In genomic region chr18:78650926-78651325, GRCh38 we compare ENCODE assay signal across 19 cellular contexts.
DNase-seq lines count a peak whose midpoint lies in the region; ATAC-seq and TF ChIP-seq lines count a peak whose summit lies in the region.
"Had no signal": no experiment of that assay in that cellular context is flagged by ENCODE, and none has a peak within 500 bp of the region (broad histone marks: within the 10 kb centered on the region; RNA-seq: fewer than 3 reads in every experiment).

No MANE protein-coding gene starts in this region.

- H3K79me2 ChIP-seq in osteoblast (ENCODE audit: insufficient read depth, low read length) = no peaks in the 10 kb centered on the region

- peak; percentile 6 for DNase-seq in natural killer cell treated with Interleukin-12 subunit alpha and Interleukin-12 subunit beta and Interleukin-15 and Interleukin-18, amount 100 ng/mL, for 72 hours (ENCODE audit: low spot score)
- DNase-seq in natural killer cell (no peak), endothelial cell (ENCODE audit: low spot score) (no peak), osteoblast (ENCODE audit: insufficient read length, low spot score, missing footprints) (peak; percentile 68), caudate nucleus (lab: John Stamatoyannopoulos, UW) (no peak)
- no peak for DNase-seq in stimulated activated naive B cell treated with anti-CD40 and anti-IgM and Interleukin-4, amounts not matched to agents 10 μg/mL and 1 μg/mL and 100 μg/mL, for 72 hours
- DNase-seq in CD4-positive, alpha-beta T cell = no peak
- DNase-seq: 8988T; ACHN; AML-193; BE2C; C1 segment of cervical spinal cord; Caco-2; CD8-positive, alpha-beta T cell; DMS153; DND-41; H7; HCEC 1CT had no signal

- H3K4me2 ChIP-seq in osteoblast (ENCODE audit: insufficient read depth, low read length) = no peak overlapping the region
- H3K4me2 ChIP-seq: A549 had no signal

- H3K4me3 Mint-ChIP-seq in natural killer cell treated with Interleukin-12 subunit alpha and Interleukin-12 subunit beta and Interleukin-15 and Interleukin-18, amount 100 ng/mL, for 72 hours = no peak overlapping the region
- no peak overlapping the region for H3K4me3 Mint-ChIP-seq in natural killer cell
- no peak overlapping the region for H3K4me3 Mint-ChIP-seq in endothelial cell (ENCODE audit: unreplicated experiment)
- no peak overlapping the region for H3K4me3 Mint-ChIP-seq in stimulated activated naive B cell treated with anti-CD40 and anti-IgM and Interleukin-4, amounts not matched to agents 10 μg/mL and 1 μg/mL and 100 μg/mL, for 72 hours
- H3K4me3 Mint-ChIP-seq in CD4-positive, alpha-beta T cell = no peak overlapping the region
- H3K4me3 Mint-ChIP-seq: CD8-positive, alpha-beta T cell had no signal

- POLR2A ChIA-PET in CD4-positive, alpha-beta T cell (lab: Charles Lee) = no interaction called here

- peaks cover 6% of the 10 kb centered on the region for H3K9me3 Mint-ChIP-seq in natural killer cell treated with Interleukin-12 subunit alpha and Interleukin-12 subunit beta and Interleukin-15 and Interleukin-18, amount 100 ng/mL, for 72 hours
- H3K9me3 Mint-ChIP-seq in natural killer cell (peaks cover 2 to 3% of the 10 kb centered on the region in 2 donors), endothelial cell (ENCODE audit: unreplicated experiment) (peaks cover 50% of the 10 kb centered on the region)
- peaks cover 5 to 12% of the 10 kb centered on the region in 2 donors for H3K9me3 Mint-ChIP-seq in stimulated activated naive B cell treated with anti-CD40 and anti-IgM and Interleukin-4, amounts not matched to agents 10 μg/mL and 1 μg/mL and 100 μg/mL, for 72 hours
- H3K9me3 Mint-ChIP-seq in CD4-positive, alpha-beta T cell = no peaks in the 10 kb centered on the region

- no peaks in the 10 kb centered on the region for H3K4me1 ChIP-seq in osteoblast (ENCODE audit: insufficient read depth, low read length)
- H3K4me1 ChIP-seq: A549, BE2C, Caco-2 had no signal

- ATAC-seq in natural killer cell treated with Interleukin-12 subunit alpha and Interleukin-12 subunit beta and Interleukin-15 and Interleukin-18, amount 100 ng/mL, for 72 hours = no peak
- no peak for ATAC-seq in natural killer cell
- ATAC-seq in stimulated activated naive B cell treated with anti-CD40 and anti-IgM and Interleukin-4, amounts not matched to agents 10 μg/mL and 1 μg/mL and 100 μg/mL, for 72 hours (replicated peaks) = no peak
- ATAC-seq in CD4-positive, alpha-beta T cell (ENCODE audit: poor library complexity) = no peak
- ATAC-seq: A549; CD8-positive, alpha-beta T cell had no signal

- H3K9me3 ChIP-seq in osteoblast (ENCODE audit: low read depth, low read length) = peaks cover 4% of the 10 kb centered on the region
- no peaks in the 10 kb centered on the region for H3K9me3 ChIP-seq in CD4-positive, alpha-beta T cell (ENCODE audit: control insufficient read depth, low read length)
- H3K9me3 ChIP-seq: A549, BE2C, Caco-2 had no signal

- no peaks in the 10 kb centered on the region for H3K36me3 ChIP-seq in osteoblast (ENCODE audit: insufficient read depth, low read length)
- H3K36me3 ChIP-seq: BE2C had no signal

- no peak overlapping the region for H3K27ac Mint-ChIP-seq in natural killer cell treated with Interleukin-12 subunit alpha and Interleukin-12 subunit beta and Interleukin-15 and Interleukin-18, amount 100 ng/mL, for 72 hours
- H3K27ac Mint-ChIP-seq in natural killer cell (no peak overlapping the region), endothelial cell (ENCODE audit: unreplicated experiment) (peak overlapping the region; percentile 30)
- no peak overlapping the region for H3K27ac Mint-ChIP-seq in stimulated activated naive B cell treated with anti-CD40 and anti-IgM and Interleukin-4, amounts not matched to agents 10 μg/mL and 1 μg/mL and 100 μg/mL, for 72 hours
- H3K27ac Mint-ChIP-seq in CD4-positive, alpha-beta T cell = no peak overlapping the region
- H3K27ac Mint-ChIP-seq: CD8-positive, alpha-beta T cell had no signal

- no peak overlapping the region for H3K4me3 ChIP-seq in osteoblast (ENCODE audit: insufficient read depth, low read length)
- H3K4me3 ChIP-seq: A549 had no signal

- intact Hi-C loops in natural killer cell (cut with micrococcal nuclease) = no loop called here
- intact Hi-C loops in CD4-positive, alpha-beta T cell (cut with DNase I, micrococcal nuclease) = no loop called here

- no peaks in the 10 kb centered on the region for H3K27me3 ChIP-seq in osteoblast (ENCODE audit: insufficient read depth, low read length)
- no peaks in the 10 kb centered on the region for H3K27me3 ChIP-seq in CD4-positive, alpha-beta T cell (ENCODE audit: control insufficient read depth, insufficient read depth, low read length)
- H3K27me3 ChIP-seq: BE2C had no signal

- CTCF ChIA-PET in CD4-positive, alpha-beta T cell (lab: Charles Lee) = no interaction called here

- TF ChIP-seq CTCF in natural killer cell (IDR thresholded peaks at IDR 0.05) = no peak
- TF ChIP-seq CTCF in endothelial cell (IDR thresholded peaks at IDR 0.05; ENCODE audit: unreplicated experiment) = no peak
- TF ChIP-seq CTCF in osteoblast (IDR thresholded peaks at IDR 0.05; ENCODE audit: extremely low read depth, low read depth, low read length) = no peak
- TF ChIP-seq CTCF in CD4-positive, alpha-beta T cell (IDR thresholded peaks at IDR 0.05) = no peak

- H3K36me3 Mint-ChIP-seq in natural killer cell treated with Interleukin-12 subunit alpha and Interleukin-12 subunit beta and Interleukin-15 and Interleukin-18, amount 100 ng/mL, for 72 hours = no peaks in the 10 kb centered on the region
- no peaks in the 10 kb centered on the region for H3K36me3 Mint-ChIP-seq in natural killer cell
- peaks cover 20% of the 10 kb centered on the region for H3K36me3 Mint-ChIP-seq in endothelial cell (ENCODE audit: low read depth, unreplicated experiment)
- H3K36me3 Mint-ChIP-seq in stimulated activated naive B cell treated with anti-CD40 and anti-IgM and Interleukin-4, amounts not matched to agents 10 μg/mL and 1 μg/mL and 100 μg/mL, for 72 hours = peaks cover 0 to 4% of the 10 kb centered on the region in 2 donors
- peaks cover 6% of the 10 kb centered on the region for H3K36me3 Mint-ChIP-seq in CD4-positive, alpha-beta T cell (ENCODE audit: low read depth)
- H3K36me3 Mint-ChIP-seq: CD8-positive, alpha-beta T cell had no signal

- peaks cover 6 to 10% of the 10 kb centered on the region in 2 donors for H3K4me1 Mint-ChIP-seq in natural killer cell treated with Interleukin-12 subunit alpha and Interleukin-12 subunit beta and Interleukin-15 and Interleukin-18, amount 100 ng/mL, for 72 hours (ENCODE audit: low read depth in 2 of 2)
- peaks cover 0 to 16% of the 10 kb centered on the region in 2 donors for H3K4me1 Mint-ChIP-seq in natural killer cell
- no peaks in the 10 kb centered on the region for H3K4me1 Mint-ChIP-seq in endothelial cell (ENCODE audit: unreplicated experiment)
- H3K4me1 Mint-ChIP-seq in stimulated activated naive B cell treated with anti-CD40 and anti-IgM and Interleukin-4, amounts not matched to agents 10 μg/mL and 1 μg/mL and 100 μg/mL, for 72 hours = peaks cover 0 to 2% of the 10 kb centered on the region in 2 donors
- no peaks in the 10 kb centered on the region for H3K4me1 Mint-ChIP-seq in CD4-positive, alpha-beta T cell (ENCODE audit: low read depth)

- no peak overlapping the region for H2AFZ ChIP-seq in osteoblast (ENCODE audit: low read length)

- H3K27ac ChIP-seq in osteoblast (ENCODE audit: low read depth, low read length) = no peak overlapping the region
- no peak overlapping the region for H3K27ac ChIP-seq in CD4-positive, alpha-beta T cell (ENCODE audit: low read depth, low read length)
- H3K27ac ChIP-seq in caudate nucleus (ENCODE audit: low read depth, low read length) = no peak overlapping the region
- H3K27ac ChIP-seq: A549 had no signal

- no peaks in the 10 kb centered on the region for H3K27me3 Mint-ChIP-seq in natural killer cell treated with Interleukin-12 subunit alpha and Interleukin-12 subunit beta and Interleukin-15 and Interleukin-18, amount 100 ng/mL, for 72 hours
- H3K27me3 Mint-ChIP-seq in natural killer cell (ENCODE audit: low read depth in 2 of 2) (peaks cover 0 to 7% of the 10 kb centered on the region in 2 donors), endothelial cell (ENCODE audit: unreplicated experiment) (peaks cover 17% of the 10 kb centered on the region)
- no peaks in the 10 kb centered on the region for H3K27me3 Mint-ChIP-seq in stimulated activated naive B cell treated with anti-CD40 and anti-IgM and Interleukin-4, amounts not matched to agents 10 μg/mL and 1 μg/mL and 100 μg/mL, for 72 hours
- no peaks in the 10 kb centered on the region for H3K27me3 Mint-ChIP-seq in CD4-positive, alpha-beta T cell

- no peaks in the 10 kb centered on the region for H4K20me1 ChIP-seq in osteoblast (ENCODE audit: insufficient read depth, low read length)

Comparison
In these comparisons a context has a peak if more than half of its experiments do, and no peak if none do; other contexts are left out.
1. DNase-seq: peak in natural killer cell treated with Interleukin-12 subunit alpha and Interleukin-12 subunit beta and Interleukin-15 and Interleukin-18, amount 100 ng/mL, for 72 hours (single experiment) and osteoblast (single experiment); none in natural killer cell (single experiment), endothelial cell (single experiment), stimulated activated naive B cell treated with anti-CD40 and anti-IgM and Interleukin-4, amounts not matched to agents 10 μg/mL and 1 μg/mL and 100 μg/mL, for 72 hours (single experiment), CD4-positive, alpha-beta T cell (0 of 10) and caudate nucleus (0 of 61).